ENCODE assay signal across 16 cellular contexts in genomic region chr17:79534851-79535727, GRCh38.
DNase-seq lines count a peak whose midpoint lies in the region; ATAC-seq, FAIRE-seq and TF ChIP-seq lines count a peak whose summit lies in the region.
"Had no signal": no experiment of that assay in that cellular context is flagged by ENCODE, and none has a peak within 500 bp of the region (broad histone marks: within the 10 kb centered on the region; RNA-seq: fewer than 3 reads in every experiment).

No MANE protein-coding gene starts in this region.

- no peak overlapping the region for H2BK20ac ChIP-seq in H1 (ENCODE audit: low read length)

- no peak overlapping the region; the same call in 1 of the 2 replicates for H2BK5ac ChIP-seq in H1 (ENCODE audit: low read depth, low read length)

- no peak overlapping the region for H2BK15ac ChIP-seq in H1 (ENCODE audit: low read length)

- H3K4me1 Mint-ChIP-seq in natural killer cell treated with Interleukin-12 subunit alpha and Interleukin-12 subunit beta and Interleukin-15 and Interleukin-18, amount 100 ng/mL, for 72 hours (ENCODE audit: low read depth in 2 of 2), result peaks cover 0 to 2% of the 10 kb centered on the region in 2 donors
- H3K4me1 Mint-ChIP-seq in natural killer cell (peaks cover 0 to 17% of the 10 kb centered on the region in 2 donors), neural progenitor cell (peaks cover 20% of the 10 kb centered on the region)
- no peaks in the 10 kb centered on the region for H3K4me1 Mint-ChIP-seq in T-helper 2 cell treated with Interferon-gamma antibody and Interleukin-4, amounts not matched to agents 5 μg/mL and 100 μg/mL, for 36 hours (ENCODE audit: low read depth)
- H3K4me1 Mint-ChIP-seq: CD4-positive, alpha-beta memory T cell had no signal

- no peak overlapping the region for H2BK120ac ChIP-seq in H1 (replicated peaks; ENCODE audit: low read depth, low read length)

- H3K79me2 ChIP-seq in H1 (ENCODE audit: control insufficient read depth in 1 of 2, insufficient read depth in 2 of 2, low read length in 2 of 2) (no peaks in the 10 kb centered on the region), osteoblast (ENCODE audit: insufficient read depth, low read length) (no peaks in the 10 kb centered on the region), neural progenitor cell (ENCODE audit: low read depth) (no peaks in the 10 kb centered on the region)

- H3K9me3 ChIP-seq in H1 (ENCODE audit: insufficient read depth in 2 of 2, low read depth in 1 of 2, low read length in 1 of 2) (no peaks in the 10 kb centered on the region), osteoblast (ENCODE audit: low read depth, low read length) (no peaks in the 10 kb centered on the region), neural progenitor cell (ENCODE audit: low read depth) (no peaks in the 10 kb centered on the region), uterus (no peaks in the 10 kb centered on the region)

- H3K4ac ChIP-seq in H1 (replicated peaks; ENCODE audit: insufficient read length, low read depth, low read length), result no peak overlapping the region

- H3K27me3 Mint-ChIP-seq in natural killer cell treated with Interleukin-12 subunit alpha and Interleukin-12 subunit beta and Interleukin-15 and Interleukin-18, amount 100 ng/mL, for 72 hours, result no peaks in the 10 kb centered on the region
- no peaks in the 10 kb centered on the region for H3K27me3 Mint-ChIP-seq in natural killer cell (ENCODE audit: low read depth in 2 of 2)
- H3K27me3 Mint-ChIP-seq in T-helper 2 cell treated with Interferon-gamma antibody and Interleukin-4, amounts not matched to agents 5 μg/mL and 100 μg/mL, for 36 hours (ENCODE audit: low read depth), result no peaks in the 10 kb centered on the region
- no peaks in the 10 kb centered on the region for H3K27me3 Mint-ChIP-seq in neural progenitor cell (ENCODE audit: insufficient read depth, low read depth)

- H3K27ac ChIP-seq in H1 (ENCODE audit: low read depth, low read length) (no peak overlapping the region), osteoblast (ENCODE audit: low read depth, low read length) (no peak overlapping the region), neural progenitor cell (no peak overlapping the region), uterus (no peak overlapping the region)
- H3K27ac ChIP-seq: C4-2B had no signal

- no peak overlapping the region for H2AK5ac ChIP-seq in H1 (ENCODE audit: low read depth, low read length)

- H3K18ac ChIP-seq in H1 (ENCODE audit: extremely low read depth, low read length), result no peak overlapping the region; the same call in 1 of the 2 replicates

- no peaks in the 10 kb centered on the region for H3K36me3 ChIP-seq in H1 (ENCODE audit: control insufficient read depth in 2 of 4, insufficient read depth in 4 of 4, low read length in 3 of 4)
- H3K36me3 ChIP-seq in osteoblast (ENCODE audit: insufficient read depth, low read length), result no peaks in the 10 kb centered on the region
- H3K36me3 ChIP-seq in neural progenitor cell, result no peaks in the 10 kb centered on the region
- no peaks in the 10 kb centered on the region for H3K36me3 ChIP-seq in uterus

- H3K79me1 ChIP-seq in H1 (ENCODE audit: low read depth, low read length), result no peaks in the 10 kb centered on the region

- no peak overlapping the region for H3K4me3 Mint-ChIP-seq in natural killer cell treated with Interleukin-12 subunit alpha and Interleukin-12 subunit beta and Interleukin-15 and Interleukin-18, amount 100 ng/mL, for 72 hours
- H3K4me3 Mint-ChIP-seq in natural killer cell (no peak overlapping the region), neural progenitor cell (no peak overlapping the region)
- no peak overlapping the region for H3K4me3 Mint-ChIP-seq in T-helper 2 cell treated with Interferon-gamma antibody and Interleukin-4, amounts not matched to agents 5 μg/mL and 100 μg/mL, for 36 hours
- H3K4me3 Mint-ChIP-seq: CD4-positive, alpha-beta memory T cell; GM23338; H9 had no signal

- no peaks in the 10 kb centered on the region for H3K27me3 ChIP-seq in H1 (replicated peaks in 1 of 4; ENCODE audit: control insufficient read depth in 3 of 4, extremely low read depth in 1 of 4, insufficient read depth in 3 of 4, low read length in 3 of 4)
- no peaks in the 10 kb centered on the region for H3K27me3 ChIP-seq in osteoblast (ENCODE audit: insufficient read depth, low read length)
- no peaks in the 10 kb centered on the region for H3K27me3 ChIP-seq in neural progenitor cell
- H3K27me3 ChIP-seq in uterus, result no peaks in the 10 kb centered on the region

- H3F3A ChIP-seq in neural progenitor cell (ENCODE audit: low read depth), result no peaks in the 10 kb centered on the region

- TF ChIP-seq POLR2A in H1 (IDR thresholded peaks at IDR 0.05; ENCODE audit: control extremely low read depth in 1 of 2, low read depth in 2 of 2, low read length in 2 of 2), result no peak
- TF ChIP-seq POLR2A in uterus (IDR thresholded peaks at IDR 0.05), result no peak

- H3K4me1 ChIP-seq in H1 (replicated peaks in 1 of 4; ENCODE audit: control insufficient read depth in 3 of 4, insufficient read depth in 4 of 4, low read length in 3 of 4), result peaks cover 3 to 14% (median 8%) of the 10 kb centered on the region in 4 experiments
- H3K4me1 ChIP-seq in osteoblast (ENCODE audit: insufficient read depth, low read length), result no peaks in the 10 kb centered on the region
- H3K4me1 ChIP-seq in neural progenitor cell, result peaks cover 8% of the 10 kb centered on the region
- H3K4me1 ChIP-seq in uterus, result no peaks in the 10 kb centered on the region

- POLR2A ChIA-PET in H1 (lab: Charles Lee; ENCODE audit: partially characterized antibody), result no interaction called here

- H3K9me3 Mint-ChIP-seq in natural killer cell treated with Interleukin-12 subunit alpha and Interleukin-12 subunit beta and Interleukin-15 and Interleukin-18, amount 100 ng/mL, for 72 hours, result no peaks in the 10 kb centered on the region
- H3K9me3 Mint-ChIP-seq in natural killer cell (no peaks in the 10 kb centered on the region), neural progenitor cell (no peaks in the 10 kb centered on the region)
- H3K9me3 Mint-ChIP-seq in T-helper 2 cell treated with Interferon-gamma antibody and Interleukin-4, amounts not matched to agents 5 μg/mL and 100 μg/mL, for 36 hours, result no peaks in the 10 kb centered on the region
- H3K9me3 Mint-ChIP-seq: CD4-positive, alpha-beta memory T cell; GM23338; H9 had no signal

- H4K5ac ChIP-seq in H1 (ENCODE audit: insufficient read length, low read depth, low read length), result no peak overlapping the region

- no peak for TF ChIP-seq EP300 in H1 (IDR thresholded peaks at IDR 0.05; ENCODE audit: borderline replicate concordance in 1 of 2, low read depth in 2 of 2, low read length in 2 of 2)

- TF ChIP-seq CTCF in natural killer cell (IDR thresholded peaks at IDR 0.05), result no peak
- no peak for TF ChIP-seq CTCF in H1 (IDR thresholded peaks at IDR 0.05; ENCODE audit: control extremely low read depth in 1 of 3, insufficient read depth in 1 of 3, low read depth in 1 of 3, low read length in 3 of 3)
- no peak for TF ChIP-seq CTCF in osteoblast (IDR thresholded peaks at IDR 0.05; ENCODE audit: extremely low read depth, low read depth, low read length)
- no peak for TF ChIP-seq CTCF in neural progenitor cell (IDR thresholded peaks at IDR 0.05)
- no peak for TF ChIP-seq CTCF in uterus (IDR thresholded peaks at IDR 0.05)

- CTCF ChIA-PET in H1 (lab: Charles Lee; ENCODE audit: partially characterized antibody), result interaction anchor here (1.0 to 1.8 kb wide), 3 partner anchors 13 to 447 kb away, joined by 3 to 4 read pairs (median 3); no protein-coding TSS in a partner anchor

- peak overlapping the region; percentile 56 for H3K14ac ChIP-seq in H1 (ENCODE audit: insufficient read length)

- H3K4me3 ChIP-seq in H1 (ENCODE audit: extremely low read depth in 1 of 4, insufficient read depth in 2 of 4, low read depth in 3 of 4, low read length in 4 of 4) (no peak overlapping the region), osteoblast (ENCODE audit: insufficient read depth, low read length) (no peak overlapping the region), neural progenitor cell (no peak overlapping the region), uterus (no peak overlapping the region)
- H3K4me3 ChIP-seq: GM12878, GM23338 had no signal

- intact Hi-C loops in natural killer cell (cut with micrococcal nuclease) (no loop called here), uterus (cut with DNase I; ENCODE audit: low total_unique reads) (no loop called here)

- no peak overlapping the region for H4K91ac ChIP-seq in H1 (replicated peaks; ENCODE audit: insufficient read length, low read length)

- no peak overlapping the region for H3K4me2 ChIP-seq in H1 (ENCODE audit: insufficient read depth in 1 of 2, low read depth in 2 of 2, low read length in 2 of 2)
- no peak overlapping the region for H3K4me2 ChIP-seq in osteoblast (ENCODE audit: insufficient read depth, low read length)
- no peak overlapping the region for H3K4me2 ChIP-seq in neural progenitor cell
- H3K4me2 ChIP-seq: GM23338 had no signal

- WGBS in H1 (ENCODE audit: extremely low coverage in 1 of 2, insufficient coverage in 1 of 2, insufficient read length in 1 of 2, insufficient replicate concordance in 2 of 2, low coverage in 1 of 2, low lambda C conversion rate in 2 of 2, missing lambda C conversion rate in 1 of 2), 2 experiments, result 86% methylated on average over 23 of the region's 23 CpGs; no CpG with 5 or more reads in 1 of the 2 experiments

- H3K23ac ChIP-seq in H1 (ENCODE audit: insufficient read length), result no peak overlapping the region

- ATAC-seq in natural killer cell treated with Interleukin-12 subunit alpha and Interleukin-12 subunit beta and Interleukin-15 and Interleukin-18, amount 100 ng/mL, for 72 hours, result no peak
- no peak for ATAC-seq in natural killer cell
- ATAC-seq: GM12878, GM23338 had no signal

- no peak for FAIRE-seq in H1 (lab: Jason Lieb, UNC)
- FAIRE-seq: GM12878, GM18507 had no signal

- H3K56ac ChIP-seq in H1 (replicated peaks; ENCODE audit: insufficient read length, low read depth, low read length), result no peak overlapping the region

- H3K27ac Mint-ChIP-seq in natural killer cell treated with Interleukin-12 subunit alpha and Interleukin-12 subunit beta and Interleukin-15 and Interleukin-18, amount 100 ng/mL, for 72 hours, result no peak overlapping the region
- H3K27ac Mint-ChIP-seq in natural killer cell, result no peak overlapping the region
- H3K27ac Mint-ChIP-seq in T-helper 2 cell treated with Interferon-gamma antibody and Interleukin-4, amounts not matched to agents 5 μg/mL and 100 μg/mL, for 36 hours, result no peak overlapping the region
- no peak overlapping the region for H3K27ac Mint-ChIP-seq in neural progenitor cell
- H3K27ac Mint-ChIP-seq: CD4-positive, alpha-beta memory T cell; GM23338; H9 had no signal

- no peaks in the 10 kb centered on the region for H3K23me2 ChIP-seq in H1 (ENCODE audit: low read depth, low read length)

- H3K9ac ChIP-seq in H1 (replicated peaks in 1 of 4; ENCODE audit: extremely low read depth in 1 of 4, low read depth in 3 of 4, low read length in 3 of 4) (no peak overlapping the region), neural progenitor cell (no peak overlapping the region)

- peak; percentile 28 for DNase-seq in natural killer cell treated with Interleukin-12 subunit alpha and Interleukin-12 subunit beta and Interleukin-15 and Interleukin-18, amount 100 ng/mL, for 72 hours (ENCODE audit: low spot score)
- no peak for DNase-seq in natural killer cell
- DNase-seq in H1 (ENCODE audit: low read depth in 1 of 2, low spot score in 2 of 2), result no peak
- DNase-seq in osteoblast (ENCODE audit: insufficient read length, low spot score, missing footprints), result peak; percentile 63
- DNase-seq in T-helper 2 cell treated with Interferon-gamma antibody and Interleukin-4, amounts not matched to agents 5 μg/mL and 100 μg/mL, for 36 hours (ENCODE audit: low spot score), result no peak
- DNase-seq in T-helper 1 cell, result no peak
- DNase-seq in neural progenitor cell (ENCODE audit: low spot score), result no peak
- no peak for DNase-seq in uterus
- DNase-seq: 8988T; CD4-positive, alpha-beta memory T cell; DMS79; H9 had no signal

- no peak overlapping the region for H4K8ac ChIP-seq in H1 (ENCODE audit: extremely low read depth, insufficient read depth, low read length)

- no peak for TF ChIP-seq RAD21 in H1 (IDR thresholded peaks at IDR 0.05 in 1 of 2, conservative IDR thresholded peaks at IDR 0.05 in 1 of 2; ENCODE audit: low read depth in 2 of 2, low read length in 2 of 2)

- H3K36me3 Mint-ChIP-seq in natural killer cell treated with Interleukin-12 subunit alpha and Interleukin-12 subunit beta and Interleukin-15 and Interleukin-18, amount 100 ng/mL, for 72 hours, result no peaks in the 10 kb centered on the region
- no peaks in the 10 kb centered on the region for H3K36me3 Mint-ChIP-seq in natural killer cell
- H3K36me3 Mint-ChIP-seq in T-helper 2 cell treated with Interferon-gamma antibody and Interleukin-4, amounts not matched to agents 5 μg/mL and 100 μg/mL, for 36 hours (ENCODE audit: low read depth), result no peaks in the 10 kb centered on the region
- H3K36me3 Mint-ChIP-seq in neural progenitor cell, result no peaks in the 10 kb centered on the region
- H3K36me3 Mint-ChIP-seq: CD4-positive, alpha-beta memory T cell had no signal

- H4K20me1 ChIP-seq in H1 (replicated peaks in 1 of 2; ENCODE audit: control insufficient read depth in 1 of 2, insufficient read depth in 2 of 2, low read length in 2 of 2), result peaks cover 0 to 2% of the 10 kb centered on the region in 2 experiments
- H4K20me1 ChIP-seq in osteoblast (ENCODE audit: insufficient read depth, low read length), result no peaks in the 10 kb centered on the region
- H4K20me1 ChIP-seq in neural progenitor cell (ENCODE audit: low read depth), result no peaks in the 10 kb centered on the region

- no peak overlapping the region; the same call in 1 of the 2 replicates for H2AFZ ChIP-seq in H1 (ENCODE audit: low read length)
- H2AFZ ChIP-seq in osteoblast (ENCODE audit: low read length), result no peak overlapping the region
- no peak overlapping the region for H2AFZ ChIP-seq in neural progenitor cell (replicated peaks)
- H2AFZ ChIP-seq: GM23338 had no signal

- H2BK12ac ChIP-seq in H1 (ENCODE audit: low read depth, low read length), result no peak overlapping the region

Comparison
In these comparisons a context has a peak if more than half of its experiments do, and no peak if none do; other contexts are left out.
1. DNase-seq: peak in natural killer cell treated with Interleukin-12 subunit alpha and Interleukin-12 subunit beta and Interleukin-15 and Interleukin-18, amount 100 ng/mL, for 72 hours (single experiment) and osteoblast (single experiment); none in natural killer cell (single experiment), H1 (0 of 2), T-helper 2 cell treated with Interferon-gamma antibody and Interleukin-4, amounts not matched to agents 5 μg/mL and 100 μg/mL, for 36 hours (single experiment), T-helper 1 cell (0 of 5), neural progenitor cell (single experiment) and uterus (0 of 2).